ENCODE assay signal across 1 cellular context in the genomic region with DNA sequence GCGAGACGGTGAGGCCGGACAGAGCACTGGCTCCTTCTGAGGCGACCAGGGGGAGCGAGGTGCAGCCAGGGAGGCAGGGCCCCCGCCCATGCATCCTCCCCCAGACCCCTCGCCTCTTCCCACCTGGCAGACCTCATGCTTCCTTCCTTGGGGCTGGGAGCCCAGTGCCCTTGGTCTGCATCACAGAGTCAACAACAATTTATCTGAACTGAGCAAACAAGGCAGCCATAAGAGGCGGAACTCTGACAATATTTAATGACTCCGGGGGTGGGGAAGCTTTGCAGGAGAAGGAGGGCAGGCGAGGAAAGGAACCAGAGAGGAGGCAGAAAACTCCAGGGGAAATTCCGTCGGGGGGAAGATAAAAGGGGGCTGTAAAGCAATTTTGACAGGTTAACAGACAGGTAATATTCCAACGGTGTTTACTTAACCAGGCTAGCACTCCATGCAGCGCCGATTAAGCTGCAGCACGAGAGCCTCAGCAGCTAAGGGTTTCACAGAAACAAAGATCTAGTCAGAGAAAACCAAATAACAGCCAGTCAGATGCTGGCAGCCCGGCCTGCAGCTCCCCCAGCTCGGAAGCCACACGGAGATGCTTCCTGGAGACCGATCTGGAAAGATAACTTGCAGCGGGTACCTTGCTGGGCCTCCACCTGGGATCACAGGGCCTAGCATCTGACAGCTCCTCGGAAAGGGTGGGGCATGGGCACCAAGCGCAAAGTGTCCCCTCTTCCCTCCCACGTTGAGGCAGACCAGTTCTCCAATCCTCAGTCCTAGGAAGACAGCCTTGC.
TF ChIP-seq lines count a peak whose summit lies in the region.

No MANE protein-coding gene starts in this region.

TF ChIP-seq in HEK293, 187 proteins besides CTCF, POLR2A, EP300 and RAD21 (continued from another document and continues in another):
- TF ChIP-seq, protein P1, sequence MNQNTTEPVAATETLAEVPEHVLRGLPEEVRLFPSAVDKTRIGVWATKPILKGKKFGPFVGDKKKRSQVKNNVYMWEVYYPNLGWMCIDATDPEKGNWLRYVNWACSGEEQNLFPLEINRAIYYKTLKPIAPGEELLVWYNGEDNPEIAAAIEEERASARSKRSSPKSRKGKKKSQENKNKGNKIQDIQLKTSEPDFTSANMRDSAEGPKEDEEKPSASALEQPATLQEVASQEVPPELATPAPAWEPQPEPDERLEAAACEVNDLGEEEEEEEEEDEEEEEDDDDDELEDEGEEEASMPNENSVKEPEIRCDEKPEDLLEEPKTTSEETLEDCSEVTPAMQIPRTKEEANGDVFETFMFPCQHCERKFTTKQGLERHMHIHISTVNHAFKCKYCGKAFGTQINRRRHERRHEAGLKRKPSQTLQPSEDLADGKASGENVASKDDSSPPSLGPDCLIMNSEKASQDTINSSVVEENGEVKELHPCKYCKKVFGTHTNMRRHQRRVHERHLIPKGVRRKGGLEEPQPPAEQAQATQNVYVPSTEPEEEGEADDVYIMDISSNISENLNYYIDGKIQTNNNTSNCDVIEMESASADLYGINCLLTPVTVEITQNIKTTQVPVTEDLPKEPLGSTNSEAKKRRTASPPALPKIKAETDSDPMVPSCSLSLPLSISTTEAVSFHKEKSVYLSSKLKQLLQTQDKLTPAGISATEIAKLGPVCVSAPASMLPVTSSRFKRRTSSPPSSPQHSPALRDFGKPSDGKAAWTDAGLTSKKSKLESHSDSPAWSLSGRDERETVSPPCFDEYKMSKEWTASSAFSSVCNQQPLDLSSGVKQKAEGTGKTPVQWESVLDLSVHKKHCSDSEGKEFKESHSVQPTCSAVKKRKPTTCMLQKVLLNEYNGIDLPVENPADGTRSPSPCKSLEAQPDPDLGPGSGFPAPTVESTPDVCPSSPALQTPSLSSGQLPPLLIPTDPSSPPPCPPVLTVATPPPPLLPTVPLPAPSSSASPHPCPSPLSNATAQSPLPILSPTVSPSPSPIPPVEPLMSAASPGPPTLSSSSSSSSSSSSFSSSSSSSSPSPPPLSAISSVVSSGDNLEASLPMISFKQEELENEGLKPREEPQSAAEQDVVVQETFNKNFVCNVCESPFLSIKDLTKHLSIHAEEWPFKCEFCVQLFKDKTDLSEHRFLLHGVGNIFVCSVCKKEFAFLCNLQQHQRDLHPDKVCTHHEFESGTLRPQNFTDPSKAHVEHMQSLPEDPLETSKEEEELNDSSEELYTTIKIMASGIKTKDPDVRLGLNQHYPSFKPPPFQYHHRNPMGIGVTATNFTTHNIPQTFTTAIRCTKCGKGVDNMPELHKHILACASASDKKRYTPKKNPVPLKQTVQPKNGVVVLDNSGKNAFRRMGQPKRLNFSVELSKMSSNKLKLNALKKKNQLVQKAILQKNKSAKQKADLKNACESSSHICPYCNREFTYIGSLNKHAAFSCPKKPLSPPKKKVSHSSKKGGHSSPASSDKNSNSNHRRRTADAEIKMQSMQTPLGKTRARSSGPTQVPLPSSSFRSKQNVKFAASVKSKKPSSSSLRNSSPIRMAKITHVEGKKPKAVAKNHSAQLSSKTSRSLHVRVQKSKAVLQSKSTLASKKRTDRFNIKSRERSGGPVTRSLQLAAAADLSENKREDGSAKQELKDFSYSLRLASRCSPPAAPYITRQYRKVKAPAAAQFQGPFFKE (tag by site-specific recombination; IDR thresholded peaks at IDR 0.05; ENCODE audit: borderline replicate concordance) = no peak
- TF ChIP-seq ZNF302 (tag by site-specific recombination; IDR thresholded peaks at IDR 0.05; ENCODE audit: low read depth) = no peak
- TF ChIP-seq ZNF10 (tag by site-specific recombination; IDR thresholded peaks at IDR 0.05) = no peak
- TF ChIP-seq ZNF37A (tag by site-specific recombination; IDR thresholded peaks at IDR 0.05) = no peak
- TF ChIP-seq, protein P2, sequence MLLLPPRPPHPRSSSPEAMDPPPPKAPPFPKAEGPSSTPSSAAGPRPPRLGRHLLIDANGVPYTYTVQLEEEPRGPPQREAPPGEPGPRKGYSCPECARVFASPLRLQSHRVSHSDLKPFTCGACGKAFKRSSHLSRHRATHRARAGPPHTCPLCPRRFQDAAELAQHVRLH (tag by site-specific recombination; IDR thresholded peaks at IDR 0.05) = no peak
- TF ChIP-seq ZNF629 (tag by site-specific recombination; IDR thresholded peaks at IDR 0.05) = no peak
- no peak for TF ChIP-seq ZFP3 (tag by site-specific recombination; IDR thresholded peaks at IDR 0.05; ENCODE audit: low read depth)
- no peak for TF ChIP-seq SP2 (tag by site-specific recombination; IDR thresholded peaks at IDR 0.05)
- no peak for TF ChIP-seq ZNF311 (tag by site-specific recombination; IDR thresholded peaks at IDR 0.05; ENCODE audit: borderline replicate concordance)
- TF ChIP-seq ZXDB (tag by site-specific recombination; IDR thresholded peaks at IDR 0.05) = no peak
- TF ChIP-seq SP3 (tag by site-specific recombination; IDR thresholded peaks at IDR 0.05) = no peak
- TF ChIP-seq, protein P3, sequence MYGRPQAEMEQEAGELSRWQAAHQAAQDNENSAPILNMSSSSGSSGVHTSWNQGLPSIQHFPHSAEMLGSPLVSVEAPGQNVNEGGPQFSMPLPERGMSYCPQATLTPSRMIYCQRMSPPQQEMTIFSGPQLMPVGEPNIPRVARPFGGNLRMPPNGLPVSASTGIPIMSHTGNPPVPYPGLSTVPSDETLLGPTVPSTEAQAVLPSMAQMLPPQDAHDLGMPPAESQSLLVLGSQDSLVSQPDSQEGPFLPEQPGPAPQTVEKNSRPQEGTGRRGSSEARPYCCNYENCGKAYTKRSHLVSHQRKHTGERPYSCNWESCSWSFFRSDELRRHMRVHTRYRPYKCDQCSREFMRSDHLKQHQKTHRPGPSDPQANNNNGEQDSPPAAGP (tag by site-specific recombination; IDR thresholded peaks at IDR 0.05) = 0 out of 2 replicates have a peak, but pooled peaks have one; percentile 18
- no peak for TF ChIP-seq ZNF335 (tag by site-specific recombination; conservative IDR thresholded peaks at IDR 0.05)
- TF ChIP-seq ZNF664 (tag by site-specific recombination; IDR thresholded peaks at IDR 0.05) = no peak
- no peak for TF ChIP-seq KLF16 (tag by site-specific recombination; IDR thresholded peaks at IDR 0.05)
- no peak for TF ChIP-seq YY2 (tag by site-specific recombination; IDR thresholded peaks at IDR 0.05)
- TF ChIP-seq, protein P4, sequence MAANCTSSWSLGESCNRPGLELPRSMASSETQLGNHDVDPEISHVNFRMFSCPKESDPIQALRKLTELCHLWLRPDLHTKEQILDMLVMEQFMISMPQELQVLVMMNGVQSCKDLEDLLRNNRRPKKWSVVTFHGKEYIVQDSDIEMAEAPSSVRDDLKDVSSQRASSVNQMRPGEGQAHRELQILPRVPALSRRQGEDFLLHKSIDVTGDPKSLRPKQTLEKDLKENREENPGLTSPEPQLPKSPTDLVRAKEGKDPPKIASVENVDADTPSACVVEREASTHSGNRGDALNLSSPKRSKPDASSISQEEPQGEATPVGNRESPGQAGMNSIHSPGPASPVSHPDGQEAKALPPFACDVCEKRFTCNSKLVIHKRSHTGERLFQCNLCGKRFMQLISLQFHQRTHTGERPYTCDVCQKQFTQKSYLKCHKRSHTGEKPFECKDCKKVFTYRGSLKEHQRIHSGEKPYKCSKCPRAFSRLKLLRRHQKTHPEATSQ (tag by site-specific recombination; IDR thresholded peaks at IDR 0.05) = no peak
- TF ChIP-seq ZSCAN23 (tag by site-specific recombination; IDR thresholded peaks at IDR 0.05) = no peak
- TF ChIP-seq, protein P5, sequence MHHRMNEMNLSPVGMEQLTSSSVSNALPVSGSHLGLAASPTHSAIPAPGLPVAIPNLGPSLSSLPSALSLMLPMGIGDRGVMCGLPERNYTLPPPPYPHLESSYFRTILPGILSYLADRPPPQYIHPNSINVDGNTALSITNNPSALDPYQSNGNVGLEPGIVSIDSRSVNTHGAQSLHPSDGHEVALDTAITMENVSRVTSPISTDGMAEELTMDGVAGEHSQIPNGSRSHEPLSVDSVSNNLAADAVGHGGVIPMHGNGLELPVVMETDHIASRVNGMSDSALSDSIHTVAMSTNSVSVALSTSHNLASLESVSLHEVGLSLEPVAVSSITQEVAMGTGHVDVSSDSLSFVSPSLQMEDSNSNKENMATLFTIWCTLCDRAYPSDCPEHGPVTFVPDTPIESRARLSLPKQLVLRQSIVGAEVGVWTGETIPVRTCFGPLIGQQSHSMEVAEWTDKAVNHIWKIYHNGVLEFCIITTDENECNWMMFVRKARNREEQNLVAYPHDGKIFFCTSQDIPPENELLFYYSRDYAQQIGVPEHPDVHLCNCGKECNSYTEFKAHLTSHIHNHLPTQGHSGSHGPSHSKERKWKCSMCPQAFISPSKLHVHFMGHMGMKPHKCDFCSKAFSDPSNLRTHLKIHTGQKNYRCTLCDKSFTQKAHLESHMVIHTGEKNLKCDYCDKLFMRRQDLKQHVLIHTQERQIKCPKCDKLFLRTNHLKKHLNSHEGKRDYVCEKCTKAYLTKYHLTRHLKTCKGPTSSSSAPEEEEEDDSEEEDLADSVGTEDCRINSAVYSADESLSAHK (tag by site-specific recombination; IDR thresholded peaks at IDR 0.05) = no peak
- no peak for TF ChIP-seq ZNF610 (tag by site-specific recombination; IDR thresholded peaks at IDR 0.05; ENCODE audit: borderline replicate concordance)
- TF ChIP-seq HOXC10 (CRISPR knock-in tag; IDR thresholded peaks at IDR 0.05) = no peak
- TF ChIP-seq, protein P6, sequence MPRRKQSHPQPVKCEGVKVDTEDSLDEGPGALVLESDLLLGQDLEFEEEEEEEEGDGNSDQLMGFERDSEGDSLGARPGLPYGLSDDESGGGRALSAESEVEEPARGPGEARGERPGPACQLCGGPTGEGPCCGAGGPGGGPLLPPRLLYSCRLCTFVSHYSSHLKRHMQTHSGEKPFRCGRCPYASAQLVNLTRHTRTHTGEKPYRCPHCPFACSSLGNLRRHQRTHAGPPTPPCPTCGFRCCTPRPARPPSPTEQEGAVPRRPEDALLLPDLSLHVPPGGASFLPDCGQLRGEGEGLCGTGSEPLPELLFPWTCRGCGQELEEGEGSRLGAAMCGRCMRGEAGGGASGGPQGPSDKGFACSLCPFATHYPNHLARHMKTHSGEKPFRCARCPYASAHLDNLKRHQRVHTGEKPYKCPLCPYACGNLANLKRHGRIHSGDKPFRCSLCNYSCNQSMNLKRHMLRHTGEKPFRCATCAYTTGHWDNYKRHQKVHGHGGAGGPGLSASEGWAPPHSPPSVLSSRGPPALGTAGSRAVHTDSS (tag by site-specific recombination; IDR thresholded peaks at IDR 0.05) = no peak
- TF ChIP-seq, protein P7, sequence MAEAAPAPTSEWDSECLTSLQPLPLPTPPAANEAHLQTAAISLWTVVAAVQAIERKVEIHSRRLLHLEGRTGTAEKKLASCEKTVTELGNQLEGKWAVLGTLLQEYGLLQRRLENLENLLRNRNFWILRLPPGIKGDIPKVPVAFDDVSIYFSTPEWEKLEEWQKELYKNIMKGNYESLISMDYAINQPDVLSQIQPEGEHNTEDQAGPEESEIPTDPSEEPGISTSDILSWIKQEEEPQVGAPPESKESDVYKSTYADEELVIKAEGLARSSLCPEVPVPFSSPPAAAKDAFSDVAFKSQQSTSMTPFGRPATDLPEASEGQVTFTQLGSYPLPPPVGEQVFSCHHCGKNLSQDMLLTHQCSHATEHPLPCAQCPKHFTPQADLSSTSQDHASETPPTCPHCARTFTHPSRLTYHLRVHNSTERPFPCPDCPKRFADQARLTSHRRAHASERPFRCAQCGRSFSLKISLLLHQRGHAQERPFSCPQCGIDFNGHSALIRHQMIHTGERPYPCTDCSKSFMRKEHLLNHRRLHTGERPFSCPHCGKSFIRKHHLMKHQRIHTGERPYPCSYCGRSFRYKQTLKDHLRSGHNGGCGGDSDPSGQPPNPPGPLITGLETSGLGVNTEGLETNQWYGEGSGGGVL (tag by site-specific recombination; IDR thresholded peaks at IDR 0.05) = no peak
- peak; percentile 27; the same call in 1 of the 2 replicates for TF ChIP-seq GLIS2 (tag by site-specific recombination; IDR thresholded peaks at IDR 0.05)
- no peak for TF ChIP-seq ZNF510 (tag by site-specific recombination; IDR thresholded peaks at IDR 0.05; ENCODE audit: insufficient replicate concordance)
- TF ChIP-seq ZFP41 (tag by site-specific recombination; IDR thresholded peaks at IDR 0.05; ENCODE audit: borderline replicate concordance) = no peak
- no peak for TF ChIP-seq ZNF777 (tag by site-specific recombination; IDR thresholded peaks at IDR 0.05; ENCODE audit: borderline replicate concordance)
- TF ChIP-seq, protein P8, sequence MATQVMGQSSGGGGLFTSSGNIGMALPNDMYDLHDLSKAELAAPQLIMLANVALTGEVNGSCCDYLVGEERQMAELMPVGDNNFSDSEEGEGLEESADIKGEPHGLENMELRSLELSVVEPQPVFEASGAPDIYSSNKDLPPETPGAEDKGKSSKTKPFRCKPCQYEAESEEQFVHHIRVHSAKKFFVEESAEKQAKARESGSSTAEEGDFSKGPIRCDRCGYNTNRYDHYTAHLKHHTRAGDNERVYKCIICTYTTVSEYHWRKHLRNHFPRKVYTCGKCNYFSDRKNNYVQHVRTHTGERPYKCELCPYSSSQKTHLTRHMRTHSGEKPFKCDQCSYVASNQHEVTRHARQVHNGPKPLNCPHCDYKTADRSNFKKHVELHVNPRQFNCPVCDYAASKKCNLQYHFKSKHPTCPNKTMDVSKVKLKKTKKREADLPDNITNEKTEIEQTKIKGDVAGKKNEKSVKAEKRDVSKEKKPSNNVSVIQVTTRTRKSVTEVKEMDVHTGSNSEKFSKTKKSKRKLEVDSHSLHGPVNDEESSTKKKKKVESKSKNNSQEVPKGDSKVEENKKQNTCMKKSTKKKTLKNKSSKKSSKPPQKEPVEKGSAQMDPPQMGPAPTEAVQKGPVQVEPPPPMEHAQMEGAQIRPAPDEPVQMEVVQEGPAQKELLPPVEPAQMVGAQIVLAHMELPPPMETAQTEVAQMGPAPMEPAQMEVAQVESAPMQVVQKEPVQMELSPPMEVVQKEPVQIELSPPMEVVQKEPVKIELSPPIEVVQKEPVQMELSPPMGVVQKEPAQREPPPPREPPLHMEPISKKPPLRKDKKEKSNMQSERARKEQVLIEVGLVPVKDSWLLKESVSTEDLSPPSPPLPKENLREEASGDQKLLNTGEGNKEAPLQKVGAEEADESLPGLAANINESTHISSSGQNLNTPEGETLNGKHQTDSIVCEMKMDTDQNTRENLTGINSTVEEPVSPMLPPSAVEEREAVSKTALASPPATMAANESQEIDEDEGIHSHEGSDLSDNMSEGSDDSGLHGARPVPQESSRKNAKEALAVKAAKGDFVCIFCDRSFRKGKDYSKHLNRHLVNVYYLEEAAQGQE (tag by site-specific recombination; IDR thresholded peaks at IDR 0.05) = no peak
- TF ChIP-seq, protein P9, sequence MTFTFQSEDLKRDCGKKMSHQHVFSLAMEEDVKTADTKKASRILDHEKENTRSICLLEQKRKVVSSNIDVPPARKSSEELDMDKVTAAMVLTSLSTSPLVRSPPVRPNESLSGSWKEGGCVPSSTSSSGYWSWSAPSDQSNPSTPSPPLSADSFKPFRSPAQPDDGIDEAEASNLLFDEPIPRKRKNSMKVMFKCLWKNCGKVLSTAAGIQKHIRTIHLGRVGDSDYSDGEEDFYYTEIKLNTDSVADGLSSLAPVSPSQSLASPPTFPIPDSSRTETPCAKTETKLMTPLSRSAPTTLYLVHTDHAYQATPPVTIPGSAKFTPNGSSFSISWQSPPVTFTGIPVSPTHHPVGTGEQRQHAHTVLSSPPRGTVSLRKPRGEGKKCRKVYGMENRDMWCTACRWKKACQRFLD (tag by site-specific recombination; IDR thresholded peaks at IDR 0.05) = no peak
- no peak for TF ChIP-seq ZNF140 (tag by site-specific recombination; IDR thresholded peaks at IDR 0.05)
- no peak for TF ChIP-seq ZNF549 (tag by site-specific recombination; IDR thresholded peaks at IDR 0.05)
